17 cellular contexts compared by ENCODE assay signal in the genomic region with DNA sequence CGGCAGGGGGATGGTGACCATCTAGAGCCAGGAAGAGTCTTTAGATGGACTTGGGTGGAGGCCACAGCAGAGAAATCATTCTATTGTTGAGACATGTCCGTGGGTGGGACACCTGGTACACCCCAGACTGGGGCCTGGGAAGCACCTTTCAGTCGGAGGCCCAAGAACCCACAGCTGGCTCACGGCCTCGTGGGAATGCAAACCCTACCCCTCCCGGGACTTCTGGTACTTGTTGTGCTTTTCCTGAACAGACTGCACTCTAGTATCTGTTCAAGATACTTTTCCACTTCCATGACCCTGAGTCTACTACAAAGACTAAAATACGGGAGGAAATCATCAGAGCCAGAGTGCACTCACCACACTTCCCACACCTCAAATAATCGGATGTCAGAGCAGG.
A peak's percentile ranks its signal among the peaks of the same experiment; 100 is the strongest.
DNase-seq lines count a peak whose midpoint lies in the region; ATAC-seq, FAIRE-seq and TF ChIP-seq lines count a peak whose summit lies in the region.
"Had no signal": no experiment of that assay in that cellular context is flagged by ENCODE, and none has a peak within 500 bp of the region (broad histone marks: within the 10 kb centered on the region; RNA-seq: fewer than 3 reads in every experiment).

No MANE protein-coding gene starts in this region.

- H3K9me3 ChIP-seq in endothelial cell of umbilical vein (replicated peaks; ENCODE audit: control insufficient read depth, insufficient read depth, low read length) (no peaks in the 10 kb centered on the region), osteoblast (ENCODE audit: low read depth, low read length) (no peaks in the 10 kb centered on the region)
- H3K9me3 ChIP-seq: BE2C had no signal

- CTCF ChIA-PET in endothelial cell of umbilical vein (lab: Charles Lee) = no interaction called here

- no peak for TF ChIP-seq CTCF in GM13976 (IDR thresholded peaks at IDR 0.05; ENCODE audit: borderline replicate concordance, control extremely low read depth, extremely low read depth, insufficient read depth, missing control alignments)
- TF ChIP-seq CTCF in endothelial cell of umbilical vein (IDR thresholded peaks at IDR 0.05; ENCODE audit: extremely low read depth in 1 of 2, insufficient read depth in 1 of 2, low read depth in 1 of 2, low read length in 2 of 2) = no peak
- no peak for TF ChIP-seq CTCF in osteoblast (IDR thresholded peaks at IDR 0.05; ENCODE audit: extremely low read depth, low read depth, low read length)

- in situ Hi-C loops in GM13976 (cut with MboI; ENCODE audit: low sequenced_read_pairs, unreplicated experiment) = no loop called here

- no peak for TF ChIP-seq POLR2A in endothelial cell of umbilical vein (IDR thresholded peaks at IDR 0.05; ENCODE audit: low read depth, low read length)

- no peak overlapping the region for H2AFZ ChIP-seq in endothelial cell of umbilical vein (ENCODE audit: low read depth, low read length)
- no peak overlapping the region for H2AFZ ChIP-seq in osteoblast (ENCODE audit: low read length)

- H3K27me3 ChIP-seq in endothelial cell of umbilical vein (ENCODE audit: control insufficient read depth in 2 of 2, insufficient read depth in 2 of 2, low read length in 2 of 2) (no peaks in the 10 kb centered on the region), osteoblast (ENCODE audit: insufficient read depth, low read length) (no peaks in the 10 kb centered on the region)
- H3K27me3 ChIP-seq: BE2C had no signal

- H4K20me1 ChIP-seq in endothelial cell of umbilical vein (replicated peaks; ENCODE audit: control insufficient read depth, extremely low read depth, insufficient read depth, low read length) (no peaks in the 10 kb centered on the region), osteoblast (ENCODE audit: insufficient read depth, low read length) (no peaks in the 10 kb centered on the region)

- FAIRE-seq in endothelial cell of umbilical vein (lab: Jason Lieb, UNC) = no peak

- no peak overlapping the region for H3K9ac ChIP-seq in endothelial cell of umbilical vein (replicated peaks; ENCODE audit: extremely low read depth, insufficient read depth, low read length)

- H3K4me2 ChIP-seq in endothelial cell of umbilical vein (ENCODE audit: insufficient read depth, low read length) (no peak overlapping the region), osteoblast (ENCODE audit: insufficient read depth, low read length) (no peak overlapping the region)

- H3K79me2 ChIP-seq in endothelial cell of umbilical vein (ENCODE audit: control insufficient read depth, insufficient read depth, low read length) (no peaks in the 10 kb centered on the region), osteoblast (ENCODE audit: insufficient read depth, low read length) (no peaks in the 10 kb centered on the region)

- no peaks in the 10 kb centered on the region for H3K9me1 ChIP-seq in endothelial cell of umbilical vein (replicated peaks; ENCODE audit: control insufficient read depth, extremely low read depth, insufficient read depth, low read length)

- H3K27ac ChIP-seq in endothelial cell of umbilical vein (ENCODE audit: insufficient read depth, low read depth, low read length) (no peak overlapping the region), osteoblast (ENCODE audit: low read depth, low read length) (peak overlapping the region; percentile 28)

- DNase-seq in GM13976 (ENCODE audit: low spot score) (peak; percentile 66), endothelial cell of umbilical vein (ENCODE audit: low read depth, low spot score) (peak; percentile 33), osteoblast (ENCODE audit: insufficient read length, low spot score, missing footprints) (no peak), NCI-H2196 treated with DMSO at 0.1 percent for 48 hours (lab: John Stamatoyannopoulos, UW; ENCODE audit: unreplicated experiment) (no peak), midbrain (lab: John Stamatoyannopoulos, UW) (no peak)
- no peak for DNase-seq in stimulated activated naive CD8-positive, alpha-beta T cell treated with anti-CD3 and anti-CD28 coated beads, Interleukin-15, Interleukin-2, amounts not matched to agents 100 U/mL and 50 U/mL, for 24 hours
- no peak for DNase-seq in activated CD8-positive, alpha-beta memory T cell treated with anti-CD3 and anti-CD28 coated beads for 24 hours
- DNase-seq: BE2C; DMS53; effector CD4-positive, alpha-beta T cell; foreskin fibroblast; NCI-H1694; nucleus accumbens; stimulated activated naive CD4-positive, alpha-beta T cell treated with Interleukin-2 at 50 U/mL for 16 hours had no signal

- BruUV-seq in endothelial cell of umbilical vein (replicated peaks; lab: Mats Ljungman, UMichigan) = no TSS peak

- H3K36me3 ChIP-seq in endothelial cell of umbilical vein (ENCODE audit: control insufficient read depth in 2 of 2, extremely low read depth in 1 of 2, insufficient read depth in 2 of 2, low read length in 2 of 2) = no peaks in the 10 kb centered on the region
- H3K36me3 ChIP-seq in osteoblast (ENCODE audit: insufficient read depth, low read length) = no peaks in the 10 kb centered on the region
- H3K36me3 ChIP-seq: BE2C had no signal

- intact Hi-C loops in endothelial cell of umbilical vein (cut with micrococcal nuclease) = no loop called here

- peaks cover 9% of the 10 kb centered on the region for H3K4me1 ChIP-seq in endothelial cell of umbilical vein (ENCODE audit: control insufficient read depth, extremely low read depth, insufficient read depth, low read length)
- peaks cover 32% of the 10 kb centered on the region for H3K4me1 ChIP-seq in osteoblast (ENCODE audit: insufficient read depth, low read length)
- H3K4me1 ChIP-seq: BE2C had no signal

- POLR2A ChIA-PET in endothelial cell of umbilical vein (lab: Charles Lee) = no interaction called here

- ATAC-seq in HG02852 (IDR thresholded peaks at IDR 0.05; ENCODE audit: unreplicated experiment) = peak; percentile 35
- no peak for ATAC-seq in stimulated activated naive CD8-positive, alpha-beta T cell treated with anti-CD3 and anti-CD28 coated beads, Interleukin-15, Interleukin-2, amounts not matched to agents 100 U/mL and 50 U/mL, for 24 hours
- ATAC-seq: PC-3, WTC11 had no signal

- no peak overlapping the region for H3K4me3 ChIP-seq in endothelial cell of umbilical vein (replicated peaks in 1 of 3; ENCODE audit: insufficient read depth in 1 of 3, low read depth in 1 of 3, low read length in 3 of 3)
- no peak overlapping the region for H3K4me3 ChIP-seq in osteoblast (ENCODE audit: insufficient read depth, low read length)

- dilution Hi-C loops in endothelial cell of umbilical vein (cut with MboI; ENCODE audit: extremely low pct_ligation_motif_present, low sequenced_read_pairs) = no loop called here

TF ChIP-seq in endothelial cell of umbilical vein, 7 proteins besides CTCF, POLR2A, EP300 and RAD21:
- TF ChIP-seq GATA2 (IDR thresholded peaks at IDR 0.05; ENCODE audit: insufficient read depth, insufficient read length, low read depth, low read length) (no peak), EZH2 (IDR thresholded peaks at IDR 0.05; ENCODE audit: borderline replicate concordance, low read depth, low read length, severe bottlenecking) (no peak), JUN (IDR thresholded peaks at IDR 0.05; ENCODE audit: borderline replicate concordance, insufficient read depth, insufficient read length, low read depth) (no peak), MYC (IDR thresholded peaks at IDR 0.05; ENCODE audit: low read depth, low read length) (no peak), FOS (IDR thresholded peaks at IDR 0.05; ENCODE audit: borderline replicate concordance, insufficient read depth, low read length) (no peak), POLR2AphosphoS5 (IDR thresholded peaks at IDR 0.05; ENCODE audit: insufficient read depth, low read depth, low read length) (no peak)
- TF ChIP-seq, protein P1, sequence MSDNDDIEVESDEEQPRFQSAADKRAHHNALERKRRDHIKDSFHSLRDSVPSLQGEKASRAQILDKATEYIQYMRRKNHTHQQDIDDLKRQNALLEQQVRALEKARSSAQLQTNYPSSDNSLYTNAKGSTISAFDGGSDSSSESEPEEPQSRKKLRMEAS (IDR thresholded peaks at IDR 0.05; ENCODE audit: insufficient read depth, insufficient read length) = no peak

Comparison
In these comparisons a context has a peak if more than half of its experiments do, and no peak if none do; other contexts are left out.
1. DNase-seq: peak in GM13976 (single experiment) and endothelial cell of umbilical vein (single experiment); none in osteoblast (single experiment), NCI-H2196 treated with DMSO at 0.1 percent for 48 hours (single experiment), midbrain (single experiment), stimulated activated naive CD8-positive, alpha-beta T cell treated with anti-CD3 and anti-CD28 coated beads, Interleukin-15, Interleukin-2, amounts not matched to agents 100 U/mL and 50 U/mL, for 24 hours (single experiment) and activated CD8-positive, alpha-beta memory T cell treated with anti-CD3 and anti-CD28 coated beads for 24 hours (single experiment).